Comparison of ENCODE assay signal across 17 cellular contexts in the genomic region with DNA sequence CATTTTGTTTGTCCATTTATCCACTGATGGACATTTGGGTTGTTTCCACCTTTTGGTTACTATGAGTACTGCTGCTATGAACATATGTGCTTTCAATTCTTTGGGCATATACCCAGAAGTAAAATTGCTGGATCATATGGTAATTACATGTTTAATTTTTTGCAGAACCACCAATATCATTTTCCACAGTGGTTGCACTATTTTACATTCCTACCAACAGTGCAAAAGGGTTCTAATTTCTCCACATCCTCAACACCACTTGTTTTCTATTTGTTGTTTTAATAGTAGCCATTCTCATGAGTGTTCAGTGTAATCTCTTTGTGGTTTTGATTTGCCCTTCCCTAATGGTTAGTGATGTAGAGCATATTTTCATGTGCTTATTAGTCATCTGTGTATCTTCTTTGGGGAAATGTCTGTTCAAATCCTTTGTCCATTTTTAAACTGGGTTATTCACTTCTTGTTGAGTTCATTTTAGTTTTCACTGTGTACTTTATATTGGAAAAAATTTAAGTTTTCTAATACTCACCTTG.
DNase-seq lines count a peak whose midpoint lies in the region; ATAC-seq and TF ChIP-seq lines count a peak whose summit lies in the region.
"Had no signal": no experiment of that assay in that cellular context is flagged by ENCODE, and none has a peak within 500 bp of the region (broad histone marks: within the 10 kb centered on the region; RNA-seq: fewer than 3 reads in every experiment).

No MANE protein-coding gene starts in this region.

- H3K4me1 ChIP-seq in sigmoid colon = no peaks in the 10 kb centered on the region
- no peaks in the 10 kb centered on the region for H3K4me1 ChIP-seq in psoas muscle
- H3K4me1 ChIP-seq: left lung had no signal

- TF ChIP-seq POLR2A in sigmoid colon (IDR thresholded peaks at IDR 0.05) = no peak

- DNase-seq in BJ (ENCODE audit: low read depth) (peak; percentile 29), LoVo (ENCODE audit: low spot score) (peak; percentile 9), chondrocyte (ENCODE audit: low spot score) (no peak), kidney tubule cell (ENCODE audit: low spot score) (peak; percentile 70), sigmoid colon (no peak), psoas muscle (no peak), cortex of kidney (lab: John Stamatoyannopoulos, UW) (no peak), Calu3 (no peak)
- DNase-seq: activated CD8-positive, alpha-beta T cell treated with anti-CD3 and anti-CD28 coated beads for 36 hours; activated naive CD4-positive, alpha-beta T cell; H9; left lung; natural killer cell; NCI-H1048; T1000 had no signal

- peaks cover 3% of the 10 kb centered on the region for H3K36me3 Mint-ChIP-seq in chondrocyte (ENCODE audit: low read depth)
- no peaks in the 10 kb centered on the region for H3K36me3 Mint-ChIP-seq in Calu3 (ENCODE audit: insufficient read depth, unreplicated experiment)
- H3K36me3 Mint-ChIP-seq: natural killer cell had no signal

- H3K27me3 ChIP-seq in BJ (ENCODE audit: control insufficient read depth, insufficient read depth, low read length) = no peaks in the 10 kb centered on the region
- H3K27me3 ChIP-seq in sigmoid colon = no peaks in the 10 kb centered on the region
- no peaks in the 10 kb centered on the region for H3K27me3 ChIP-seq in psoas muscle (ENCODE audit: insufficient read depth in 3 of 3, low read length in 2 of 3)
- H3K27me3 ChIP-seq: left lung had no signal

- H3K4me3 ChIP-seq in BJ (ENCODE audit: low read depth, low read length) (no peak overlapping the region), sigmoid colon (no peak overlapping the region), psoas muscle (no peak overlapping the region)
- H3K4me3 ChIP-seq: coronary artery, left lung had no signal

- ATAC-seq in psoas muscle = no peak
- ATAC-seq: activated CD8-positive, alpha-beta T cell treated with anti-CD3 and anti-CD28 coated beads for 36 hours; left lung; natural killer cell had no signal

- no peak for TF ChIP-seq EP300 in sigmoid colon (IDR thresholded peaks at IDR 0.05)

- no peak overlapping the region for H3K27ac ChIP-seq in sigmoid colon
- H3K27ac ChIP-seq in psoas muscle = no peak overlapping the region
- H3K27ac ChIP-seq: coronary artery, left lung, RWPE1 had no signal

- CTCF ChIA-PET in BJ (lab: Yijun Ruan, JAX) (interaction anchor here (0.6 kb wide), 1 partner anchor 275 kb away, joined by 3 read pairs; no protein-coding TSS in a partner anchor), Calu3 (lab: Charles Lee) (no interaction called here)

- peaks cover 0 to 5% (median 0%) of the 10 kb centered on the region in 4 donors for H3K9me3 ChIP-seq in sigmoid colon
- H3K9me3 ChIP-seq in psoas muscle = no peaks in the 10 kb centered on the region

- H3K36me3 ChIP-seq in BJ (ENCODE audit: control insufficient read depth, insufficient read depth, low read length) (no peaks in the 10 kb centered on the region), sigmoid colon (no peaks in the 10 kb centered on the region), psoas muscle (ENCODE audit: insufficient read depth in 1 of 2, low read depth in 1 of 2) (no peaks in the 10 kb centered on the region)
- H3K36me3 ChIP-seq: left lung had no signal

- H3K4me3 Mint-ChIP-seq in chondrocyte (ENCODE audit: unreplicated experiment) (no peak overlapping the region), Calu3 (ENCODE audit: low read depth, unreplicated experiment) (no peak overlapping the region)
- H3K4me3 Mint-ChIP-seq: activated CD8-positive, alpha-beta T cell treated with anti-CD3 and anti-CD28 coated beads for 36 hours; H9; natural killer cell had no signal

- peak; percentile 4; the same call in 1 of the 2 replicates for TF ChIP-seq CTCF in BJ (IDR thresholded peaks at IDR 0.05; ENCODE audit: insufficient read depth, low read depth, low read length)
- TF ChIP-seq CTCF in chondrocyte (IDR thresholded peaks at IDR 0.05) = peak; percentile 26
- no peak for TF ChIP-seq CTCF in sigmoid colon (IDR thresholded peaks at IDR 0.05)
- no peak for TF ChIP-seq CTCF in psoas muscle (IDR thresholded peaks at IDR 0.05)
- no peak for TF ChIP-seq CTCF in Calu3 (IDR thresholded peaks at IDR 0.05; ENCODE audit: unreplicated experiment)

- intact Hi-C loops in sigmoid colon (cut with DNase I) (no loop called here), psoas muscle (cut with DNase I) (no loop called here), Calu3 (cut with micrococcal nuclease; ENCODE audit: unreplicated experiment) (no loop called here)

- H3K27me3 Mint-ChIP-seq in chondrocyte (ENCODE audit: low read depth) (no peaks in the 10 kb centered on the region), Calu3 (ENCODE audit: unreplicated experiment) (no peaks in the 10 kb centered on the region)
- H3K27me3 Mint-ChIP-seq: activated CD8-positive, alpha-beta T cell treated with anti-CD3 and anti-CD28 coated beads for 36 hours had no signal

- POLR2A ChIA-PET in BJ (lab: Charles Lee) = no interaction called here

- BruUV-seq in Calu3 (replicated peaks; lab: Mats Ljungman, UMichigan) = no TSS peak

- peaks cover 25% of the 10 kb centered on the region for H3K9me3 Mint-ChIP-seq in chondrocyte (ENCODE audit: low read depth)
- peaks cover 7% of the 10 kb centered on the region for H3K9me3 Mint-ChIP-seq in Calu3 (ENCODE audit: low read depth, unreplicated experiment)

- H3K4me1 Mint-ChIP-seq in chondrocyte (ENCODE audit: low read depth) (peaks cover 3% of the 10 kb centered on the region), Calu3 (ENCODE audit: low read depth, unreplicated experiment) (no peaks in the 10 kb centered on the region)

- H3K27ac Mint-ChIP-seq in chondrocyte (ENCODE audit: unreplicated experiment) (no peak overlapping the region), Calu3 (ENCODE audit: unreplicated experiment) (no peak overlapping the region)
- H3K27ac Mint-ChIP-seq: activated CD8-positive, alpha-beta T cell treated with anti-CD3 and anti-CD28 coated beads for 36 hours; H9; natural killer cell had no signal

Comparison
In these comparisons a context has a peak if more than half of its experiments do, and no peak if none do; other contexts are left out.
1. DNase-seq: peak in BJ (single experiment), LoVo (single experiment) and kidney tubule cell (single experiment); none in chondrocyte (single experiment), sigmoid colon (single experiment), psoas muscle (0 of 2), cortex of kidney (single experiment) and Calu3 (single experiment).
2. CTCF ChIP-seq: peak in BJ (single experiment) and chondrocyte (single experiment); none in sigmoid colon (0 of 4), psoas muscle (single experiment) and Calu3 (single experiment).